ENCODE assay signal across 21 cellular contexts in genomic region chr2:56118474-56118873, GRCh38.
DNase-seq lines count a peak whose midpoint lies in the region; ATAC-seq and TF ChIP-seq lines count a peak whose summit lies in the region.
"Had no signal": no experiment of that assay in that cellular context is flagged by ENCODE, and none has a peak within 500 bp of the region (broad histone marks: within the 10 kb centered on the region; RNA-seq: fewer than 3 reads in every experiment).

No MANE protein-coding gene starts in this region.

- H3K9me3 ChIP-seq in NT2/D1 (ENCODE audit: insufficient read depth, low read length): no peaks in the 10 kb centered on the region
- H3K9me3 ChIP-seq: A549, breast epithelium, colonic mucosa, sigmoid colon, SJSA1, uterus had no signal

- no peaks in the 10 kb centered on the region for H3K27me3 ChIP-seq in NT2/D1 (ENCODE audit: insufficient read depth, insufficient read length)
- H3K27me3 ChIP-seq: breast epithelium, colonic mucosa, sigmoid colon, uterus had no signal

- DNase-seq in NCI-H2171 treated with DMSO at 0.1 percent for 48 hours (lab: John Stamatoyannopoulos, UW): peak; percentile 18
- no peak for DNase-seq in NCI-H2171 (lab: John Stamatoyannopoulos, UW)
- no peak for DNase-seq in NT2/D1 (ENCODE audit: low read depth, low spot score)
- peak; percentile 24 for DNase-seq in glutamatergic neuron
- no peak for DNase-seq in progenitor cell of endocrine pancreas (ENCODE audit: low spot score, unreplicated experiment)
- DNase-seq in pons (ENCODE audit: low spot score): no peak
- DNase-seq: activated CD4-positive, alpha-beta T cell treated with anti-CD3 and anti-CD28 coated beads, Interleukin-2, amount 50 U/mL, for 4 hours; activated gamma-delta T cell; colonic mucosa; NCI-H1930; NCI-H510A treated with DMSO at 0.1 percent for 48 hours; posterior cingulate gyrus; sigmoid colon; substantia nigra; T-helper 17 cell; uterus had no signal

- H3K9ac ChIP-seq in NT2/D1 (ENCODE audit: insufficient read length, low read depth): no peak overlapping the region

- TF ChIP-seq CTCF in glutamatergic neuron (IDR thresholded peaks at IDR 0.05; ENCODE audit: partially characterized antibody, unreplicated experiment) (no peak), progenitor cell of endocrine pancreas (IDR thresholded peaks at IDR 0.05; ENCODE audit: unreplicated experiment) (no peak)

- H3K4me1 Mint-ChIP-seq in glutamatergic neuron (ENCODE audit: low read depth, unreplicated experiment): peaks cover 20% of the 10 kb centered on the region
- H3K4me1 Mint-ChIP-seq in progenitor cell of endocrine pancreas (ENCODE audit: low read depth): peaks cover 29% of the 10 kb centered on the region
- H3K4me1 Mint-ChIP-seq: T-helper 17 cell had no signal

- H3K9me3 Mint-ChIP-seq in glutamatergic neuron (ENCODE audit: unreplicated experiment) (no peaks in the 10 kb centered on the region), progenitor cell of endocrine pancreas (ENCODE audit: low read depth) (no peaks in the 10 kb centered on the region)

- no peak for ATAC-seq in GM18858 (IDR thresholded peaks at IDR 0.05; ENCODE audit: unreplicated experiment)
- no peak for ATAC-seq in HG03095 (IDR thresholded peaks at IDR 0.05; ENCODE audit: unreplicated experiment)
- ATAC-seq: A549, T-helper 17 cell had no signal

- peak overlapping the region; percentile 8 for H3K4me3 ChIP-seq in NT2/D1 (ENCODE audit: insufficient read length, low read depth)
- H3K4me3 ChIP-seq: A549, breast epithelium, colonic mucosa, sigmoid colon, SJSA1, uterus had no signal

- H3K36me3 Mint-ChIP-seq in glutamatergic neuron (ENCODE audit: unreplicated experiment) (no peaks in the 10 kb centered on the region), progenitor cell of endocrine pancreas (ENCODE audit: insufficient read depth) (no peaks in the 10 kb centered on the region)

- H3K27me3 Mint-ChIP-seq in glutamatergic neuron (ENCODE audit: unreplicated experiment) (peaks cover 2% of the 10 kb centered on the region), progenitor cell of endocrine pancreas (no peaks in the 10 kb centered on the region)
- H3K27me3 Mint-ChIP-seq: T-helper 17 cell had no signal

- H3K4me3 Mint-ChIP-seq in glutamatergic neuron (ENCODE audit: unreplicated experiment): peak overlapping the region; percentile 16
- no peak overlapping the region for H3K4me3 Mint-ChIP-seq in progenitor cell of endocrine pancreas (ENCODE audit: low read depth)
- H3K4me3 Mint-ChIP-seq: T-helper 17 cell had no signal

- peak overlapping the region; percentile 78 for H3K27ac Mint-ChIP-seq in glutamatergic neuron (ENCODE audit: unreplicated experiment)
- peak overlapping the region; percentile 2 for H3K27ac Mint-ChIP-seq in progenitor cell of endocrine pancreas
- H3K27ac Mint-ChIP-seq: T-helper 17 cell had no signal

- peaks cover 3% of the 10 kb centered on the region for H3K4me1 ChIP-seq in NT2/D1 (ENCODE audit: insufficient read depth, insufficient read length)
- H3K4me1 ChIP-seq: A549, breast epithelium, colonic mucosa, sigmoid colon, SJSA1, uterus had no signal

- H3K36me3 ChIP-seq in NT2/D1 (ENCODE audit: insufficient read depth, insufficient read length, low read length): no peaks in the 10 kb centered on the region
- H3K36me3 ChIP-seq: breast epithelium, colonic mucosa, sigmoid colon, SJSA1, uterus had no signal

Comparison
In these comparisons a context has a peak if more than half of its experiments do, and no peak if none do; other contexts are left out.
1. DNase-seq: peak in NCI-H2171 treated with DMSO at 0.1 percent for 48 hours (single experiment) and glutamatergic neuron (single experiment); none in NCI-H2171 (single experiment), NT2/D1 (single experiment), progenitor cell of endocrine pancreas (single experiment) and pons (single experiment).